Comparison of ENCODE assay signal across 12 cellular contexts in the genomic region with DNA sequence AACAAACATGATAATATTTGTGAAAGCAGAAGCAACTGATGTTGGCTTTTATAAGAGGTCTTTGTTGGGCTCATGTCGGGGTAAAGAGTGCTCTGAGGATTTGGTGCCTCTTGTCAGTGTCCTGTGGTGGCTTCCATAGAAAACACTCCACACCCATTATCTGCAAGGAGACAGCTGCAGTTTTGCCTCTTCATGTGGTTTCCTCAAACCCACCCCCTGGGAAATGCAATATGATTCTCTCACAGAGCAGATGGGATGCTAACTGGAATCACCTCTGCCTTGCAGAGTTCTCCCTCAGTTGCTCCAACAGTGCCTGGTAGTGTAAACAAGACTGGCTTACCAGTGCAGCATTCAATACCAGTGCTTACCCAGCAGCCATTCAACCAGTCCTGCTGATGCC.
A peak's percentile ranks its signal among the peaks of the same experiment; 100 is the strongest.
DNase-seq lines count a peak whose midpoint lies in the region; ATAC-seq and TF ChIP-seq lines count a peak whose summit lies in the region.
"Had no signal": no experiment of that assay in that cellular context is flagged by ENCODE, and none has a peak within 500 bp of the region (broad histone marks: within the 10 kb centered on the region; RNA-seq: fewer than 3 reads in every experiment).

No MANE protein-coding gene starts in this region.

- ATAC-seq in GM21526 (IDR thresholded peaks at IDR 0.05; ENCODE audit: low FRiP score, unreplicated experiment) (no peak), omental fat pad (ENCODE audit: low FRiP score) (no peak)
- ATAC-seq: T-cell had no signal

- TF ChIP-seq CTCF in omental fat pad (IDR thresholded peaks at IDR 0.05) = no peak

- DNase-seq in LHCN-M2 (ENCODE audit: low read depth) (peak; percentile 61), NCI-H2171 (lab: John Stamatoyannopoulos, UW) (peak; percentile 65), RPMI7951 (ENCODE audit: low read depth) (peak; percentile 17), myocyte (ENCODE audit: low read depth) (peak; percentile 92), AG08395 (ENCODE audit: low spot score) (no peak), NCI-H526 treated with DMSO at 0.1 percent for 48 hours (lab: John Stamatoyannopoulos, UW) (no peak), omental fat pad (ENCODE audit: low spot score) (no peak)
- DNase-seq: CD8-positive, alpha-beta memory T cell; NCI-H1436 treated with DMSO at 0.1 percent for 48 hours; NCI-H774; T-cell had no signal

Comparison
In these comparisons a context has a peak if more than half of its experiments do, and no peak if none do; other contexts are left out.
1. DNase-seq: peak in LHCN-M2 (single experiment), NCI-H2171 (single experiment), RPMI7951 (single experiment) and myocyte (single experiment); none in AG08395 (single experiment), NCI-H526 treated with DMSO at 0.1 percent for 48 hours (single experiment) and omental fat pad (single experiment).